ENCODE assay signal across 27 cellular contexts in genomic region chr9:131554865-131555351, GRCh38. TPM values are rescaled to one million over a fixed set of nuclear protein-coding genes. Genes with fewer than 3 reads are reported as not detected.
DNase-seq lines count a peak whose midpoint lies in the region; ATAC-seq, FAIRE-seq and TF ChIP-seq lines count a peak whose summit lies in the region.
"Had no signal": no experiment of that assay in that cellular context is flagged by ENCODE, and none has a peak within 500 bp of the region (broad histone marks: within the 10 kb centered on the region; RNA-seq: fewer than 3 reads in every experiment).

No MANE protein-coding gene starts in this region.

- peak; percentile 4 to 37 for ATAC-seq in activated T-cell treated with anti-CD3 and anti-CD28 coated beads, Interleukin-2, amount 50 U/mL, for 72 hours (replicated peaks in 1 of 2)
- peak; percentile 39 to 58 for ATAC-seq in naive thymus-derived CD8-positive, alpha-beta T cell
- no peak for ATAC-seq in GM21381 (IDR thresholded peaks at IDR 0.05; ENCODE audit: unreplicated experiment)
- ATAC-seq in mucosa of descending colon = no peak
- ATAC-seq: left colon had no signal

- H3K27ac ChIP-seq in H1 (ENCODE audit: low read depth, low read length) (no peak overlapping the region), vagina (no peak overlapping the region)
- H3K27ac ChIP-seq: A549, BLaER1, right lobe of liver, upper lobe of left lung had no signal

- no peak overlapping the region for H2BK20ac ChIP-seq in H1 (ENCODE audit: low read length)

- no peak overlapping the region for H2BK5ac ChIP-seq in H1 (ENCODE audit: low read depth, low read length)

- no peak overlapping the region for H2BK120ac ChIP-seq in H1 (replicated peaks; ENCODE audit: low read depth, low read length)

- intact Hi-C loops in vagina (cut with DNase I) = no loop called here
- intact Hi-C loops in mucosa of descending colon (cut with DNase I, micrococcal nuclease) = no loop called here

- TF ChIP-seq POLR2A in H1 (IDR thresholded peaks at IDR 0.05; ENCODE audit: control extremely low read depth in 1 of 2, low read depth in 2 of 2, low read length in 2 of 2) = no peak
- no peak for TF ChIP-seq POLR2A in vagina (IDR thresholded peaks at IDR 0.05)

- no peak overlapping the region for H3K14ac ChIP-seq in H1 (ENCODE audit: insufficient read length)

- H3K4me1 ChIP-seq in H1 (replicated peaks in 1 of 4; ENCODE audit: control insufficient read depth in 3 of 4, insufficient read depth in 4 of 4, low read length in 3 of 4) (no peaks in the 10 kb centered on the region; a peak in 2 of 7 replicates), vagina (no peaks in the 10 kb centered on the region), mucosa of descending colon (ENCODE audit: low read depth) (no peaks in the 10 kb centered on the region)
- H3K4me1 ChIP-seq: A549, BLaER1, right lobe of liver, upper lobe of left lung had no signal

- H3K4me3 Mint-ChIP-seq in activated T-cell treated with anti-CD3 and anti-CD28 coated beads, Interleukin-2, amount 50 U/mL, for 72 hours = peak overlapping the region; percentile 12 to 54
- H3K4me3 Mint-ChIP-seq in activated T-cell treated with anti-CD3 and anti-CD28 coated beads, Interleukin-2, amount 50 U/mL, for 24 hours = no peak overlapping the region
- H3K4me3 Mint-ChIP-seq in naive thymus-derived CD8-positive, alpha-beta T cell = peak overlapping the region in 8 of 10 donors; percentile 16 to 54 (median 42)
- H3K4me3 Mint-ChIP-seq: T-helper 1 cell treated with Interleukin-12 subunit alpha and Interleukin-12 subunit beta and Interleukin-4 antibody, amounts not matched to agents 30 μg/mL and 1 μg/mL, for 36 hours had no signal

- H3K9me3 ChIP-seq in H1 (ENCODE audit: insufficient read depth in 2 of 2, low read depth in 1 of 2, low read length in 1 of 2) (peaks cover 7 to 11% of the 10 kb centered on the region in 2 experiments), vagina (no peaks in the 10 kb centered on the region), mucosa of descending colon (no peaks in the 10 kb centered on the region)
- H3K9me3 ChIP-seq: A549, BLaER1, right lobe of liver, upper lobe of left lung had no signal

- peak overlapping the region; percentile 7 to 75 (median 26); a peak in 6 of 8 replicates for H3K4me3 ChIP-seq in H1 (ENCODE audit: extremely low read depth in 1 of 4, insufficient read depth in 2 of 4, low read depth in 3 of 4, low read length in 4 of 4)
- H3K4me3 ChIP-seq in vagina = no peak overlapping the region
- H3K4me3 ChIP-seq in mucosa of descending colon = no peak overlapping the region
- H3K4me3 ChIP-seq: A549, BLaER1, right lobe of liver, upper lobe of left lung had no signal

- H4K20me1 ChIP-seq in H1 (replicated peaks in 1 of 2; ENCODE audit: control insufficient read depth in 1 of 2, insufficient read depth in 2 of 2, low read length in 2 of 2) = peaks cover 0 to 2% of the 10 kb centered on the region in 2 experiments
- H4K20me1 ChIP-seq: BLaER1 had no signal

- H2AFZ ChIP-seq in H1 (ENCODE audit: low read length) = no peak overlapping the region; the same call in 1 of the 2 replicates

- no peak overlapping the region for H4K5ac ChIP-seq in H1 (ENCODE audit: insufficient read length, low read depth, low read length)

- peaks cover 33% of the 10 kb centered on the region for H3K27me3 Mint-ChIP-seq in activated T-cell treated with anti-CD3 and anti-CD28 coated beads, Interleukin-2, amount 50 U/mL, for 72 hours (ENCODE audit: low read depth)
- H3K27me3 Mint-ChIP-seq in activated T-cell treated with anti-CD3 and anti-CD28 coated beads, Interleukin-2, amount 50 U/mL, for 24 hours = peaks cover 40% of the 10 kb centered on the region
- peaks cover 11 to 60% (median 39%) of the 10 kb centered on the region in 5 donors for H3K27me3 Mint-ChIP-seq in naive thymus-derived CD8-positive, alpha-beta T cell

- POLR2A ChIA-PET in H1 (lab: Charles Lee; ENCODE audit: partially characterized antibody) = interaction anchor here (0.8 to 1.5 kb wide), 4 partner anchors 8 to 54 kb away, joined by 3 to 5 read pairs (median 4); partner anchors contain the start of gene PRRT1B
- POLR2A ChIA-PET in naive thymus-derived CD8-positive, alpha-beta T cell (lab: Charles Lee) = interaction anchor here (0.8 kb wide), 1 partner anchor 18 kb away, joined by 3 read pairs; no protein-coding TSS in a partner anchor

- H3K27ac Mint-ChIP-seq in activated T-cell treated with anti-CD3 and anti-CD28 coated beads, Interleukin-2, amount 50 U/mL, for 72 hours = no peak overlapping the region
- H3K27ac Mint-ChIP-seq in activated T-cell treated with anti-CD3 and anti-CD28 coated beads, Interleukin-2, amount 50 U/mL, for 24 hours = no peak overlapping the region
- H3K27ac Mint-ChIP-seq in naive thymus-derived CD8-positive, alpha-beta T cell = peak overlapping the region in 1 of 10 donors; percentile 19
- H3K27ac Mint-ChIP-seq: T-helper 1 cell treated with Interleukin-12 subunit alpha and Interleukin-12 subunit beta and Interleukin-4 antibody, amounts not matched to agents 30 μg/mL and 1 μg/mL, for 36 hours had no signal

- H3K23ac ChIP-seq in H1 (ENCODE audit: insufficient read length) = no peak overlapping the region

- TF ChIP-seq CTCF in H1 (IDR thresholded peaks at IDR 0.05; ENCODE audit: control extremely low read depth in 1 of 3, insufficient read depth in 1 of 3, low read depth in 1 of 3, low read length in 3 of 3) (no peak), vagina (IDR thresholded peaks at IDR 0.05) (no peak), mucosa of descending colon (IDR thresholded peaks at IDR 0.05) (no peak)

- no peak overlapping the region for H2BK15ac ChIP-seq in H1 (ENCODE audit: low read length)

- H3K79me1 ChIP-seq in H1 (ENCODE audit: low read depth, low read length) = no peaks in the 10 kb centered on the region

- H3K79me2 ChIP-seq in H1 (ENCODE audit: control insufficient read depth in 1 of 2, insufficient read depth in 2 of 2, low read length in 2 of 2) = no peaks in the 10 kb centered on the region

- CTCF ChIA-PET in H1 (lab: Charles Lee; ENCODE audit: partially characterized antibody) = no interaction called here

- H3K56ac ChIP-seq in H1 (replicated peaks; ENCODE audit: insufficient read length, low read depth, low read length) = no peak overlapping the region

- no peak overlapping the region for H4K91ac ChIP-seq in H1 (replicated peaks; ENCODE audit: insufficient read length, low read length)

- H3K4me1 Mint-ChIP-seq in activated T-cell treated with anti-CD3 and anti-CD28 coated beads, Interleukin-2, amount 50 U/mL, for 72 hours (ENCODE audit: low read depth) = peaks cover 4% of the 10 kb centered on the region
- peaks cover 4% of the 10 kb centered on the region for H3K4me1 Mint-ChIP-seq in activated T-cell treated with anti-CD3 and anti-CD28 coated beads, Interleukin-2, amount 50 U/mL, for 24 hours (ENCODE audit: low read depth)
- peaks cover 0 to 14% (median 5%) of the 10 kb centered on the region in 4 donors for H3K4me1 Mint-ChIP-seq in naive thymus-derived CD8-positive, alpha-beta T cell

- H3K9ac ChIP-seq in H1 (replicated peaks in 1 of 4; ENCODE audit: extremely low read depth in 1 of 4, low read depth in 3 of 4, low read length in 3 of 4) = no peak overlapping the region
- H3K9ac ChIP-seq: BLaER1 had no signal

- no peak for TF ChIP-seq RAD21 in H1 (IDR thresholded peaks at IDR 0.05 in 1 of 2, conservative IDR thresholded peaks at IDR 0.05 in 1 of 2; ENCODE audit: low read depth in 2 of 2, low read length in 2 of 2)

- H3K36me3 Mint-ChIP-seq in activated T-cell treated with anti-CD3 and anti-CD28 coated beads, Interleukin-2, amount 50 U/mL, for 72 hours (ENCODE audit: insufficient read depth in 2 of 2) = peaks cover 2% of the 10 kb centered on the region in 2 donors
- no peaks in the 10 kb centered on the region for H3K36me3 Mint-ChIP-seq in activated T-cell treated with anti-CD3 and anti-CD28 coated beads, Interleukin-2, amount 50 U/mL, for 24 hours (ENCODE audit: low read depth)
- H3K36me3 Mint-ChIP-seq in naive thymus-derived CD8-positive, alpha-beta T cell = no peaks in the 10 kb centered on the region

- H3K36me3 ChIP-seq in H1 (ENCODE audit: control insufficient read depth in 2 of 4, insufficient read depth in 4 of 4, low read length in 3 of 4) (no peaks in the 10 kb centered on the region), vagina (no peaks in the 10 kb centered on the region), mucosa of descending colon (ENCODE audit: low read depth) (no peaks in the 10 kb centered on the region)
- H3K36me3 ChIP-seq: right lobe of liver, upper lobe of left lung had no signal

- H2BK12ac ChIP-seq in H1 (ENCODE audit: low read depth, low read length) = no peak overlapping the region

- no peak for TF ChIP-seq EP300 in H1 (IDR thresholded peaks at IDR 0.05; ENCODE audit: borderline replicate concordance in 1 of 2, low read depth in 2 of 2, low read length in 2 of 2)

- H3K27me3 ChIP-seq in H1 (replicated peaks in 1 of 4; ENCODE audit: control insufficient read depth in 3 of 4, extremely low read depth in 1 of 4, insufficient read depth in 3 of 4, low read length in 3 of 4) = peaks cover 13 to 34% (median 29%) of the 10 kb centered on the region in 4 experiments
- H3K27me3 ChIP-seq in vagina = no peaks in the 10 kb centered on the region
- H3K27me3 ChIP-seq: BLaER1, right lobe of liver had no signal

- no peak for DNase-seq in activated T-cell treated with anti-CD3 and anti-CD28 coated beads, Interleukin-2, amount 50 U/mL, for 72 hours
- DNase-seq in activated T-cell treated with anti-CD3 and anti-CD28 coated beads, Interleukin-2, amount 50 U/mL, for 24 hours = no peak
- DNase-seq in H1 (ENCODE audit: low read depth in 1 of 2, low spot score in 2 of 2) = peak in 1 of 2 experiments; percentile 60
- DNase-seq in naive thymus-derived CD8-positive, alpha-beta T cell = no peak
- no peak for DNase-seq in vagina (ENCODE audit: extremely low spot score in 2 of 2)
- no peak for DNase-seq in T-helper 1 cell
- no peak for DNase-seq in mucosa of descending colon
- DNase-seq: activated naive CD4-positive, alpha-beta T cell treated with anti-CD3 and anti-CD28 coated beads, Interleukin-2, amount 50 U/mL, for 16 hours; foreskin fibroblast; left colon; NCI-H1417 treated with DMSO at 0.1 percent for 48 hours; NCI-H2171; OCI-M1; right lobe of liver; SHP77; stimulated activated naive CD4-positive, alpha-beta T cell had no signal

- H3K4me2 ChIP-seq in H1 (ENCODE audit: insufficient read depth in 1 of 2, low read depth in 2 of 2, low read length in 2 of 2) = peak overlapping the region; percentile 58 to 72
- H3K4me2 ChIP-seq: A549, BLaER1 had no signal

- no peak overlapping the region for H4K8ac ChIP-seq in H1 (ENCODE audit: extremely low read depth, insufficient read depth, low read length)

- H3K18ac ChIP-seq in H1 (ENCODE audit: extremely low read depth, low read length) = no peak overlapping the region

- no peak overlapping the region for H3K4ac ChIP-seq in H1 (replicated peaks; ENCODE audit: insufficient read length, low read depth, low read length)

- FAIRE-seq in H1 (lab: Jason Lieb, UNC) = no peak
- FAIRE-seq: A549, colon, D721Med, HTR-8/SVneo had no signal

- peaks cover 11% of the 10 kb centered on the region; the same call in 1 of the 2 replicates for H3K23me2 ChIP-seq in H1 (ENCODE audit: low read depth, low read length)

- no peaks in the 10 kb centered on the region for H3K9me3 Mint-ChIP-seq in activated T-cell treated with anti-CD3 and anti-CD28 coated beads, Interleukin-2, amount 50 U/mL, for 72 hours
- H3K9me3 Mint-ChIP-seq in activated T-cell treated with anti-CD3 and anti-CD28 coated beads, Interleukin-2, amount 50 U/mL, for 24 hours = no peaks in the 10 kb centered on the region
- H3K9me3 Mint-ChIP-seq in naive thymus-derived CD8-positive, alpha-beta T cell = no peaks in the 10 kb centered on the region
- H3K9me3 Mint-ChIP-seq: T-helper 1 cell treated with Interleukin-12 subunit alpha and Interleukin-12 subunit beta and Interleukin-4 antibody, amounts not matched to agents 30 μg/mL and 1 μg/mL, for 36 hours had no signal

- no peak overlapping the region for H2AK5ac ChIP-seq in H1 (ENCODE audit: low read depth, low read length)

- 32% methylated on average over 8 of the region's 49 CpGs; no CpG with 5 or more reads in 1 of the 2 experiments for WGBS in H1 (ENCODE audit: extremely low coverage in 1 of 2, insufficient coverage in 1 of 2, insufficient read length in 1 of 2, insufficient replicate concordance in 2 of 2, low coverage in 1 of 2, low lambda C conversion rate in 2 of 2, missing lambda C conversion rate in 1 of 2), 2 experiments

RNA-seq across cellular contexts. Expression of gene PRRT1B, which starts 9.6 kb away (rescaled TPM):
- total RNA-seq in activated T-cell treated with anti-CD3 and anti-CD28 coated beads, Interleukin-2, amount 50 U/mL, for 72 hours = not detected
- 1.1 and 1.2 TPM in 2 replicates for total RNA-seq in H1 (2021; fragmentation: NEBNext Ultra II Directional; extraction: Animal tissue kit (Norgen Biotek cat#: 25700))
- polyA plus RNA-seq in H1 (2011; rRNA removed) = 0.30 and 0.71 TPM in 2 replicates
- 0.61 TPM for polyA plus RNA-seq in H1 (2011; cell fraction: cytosol; rRNA removed)
- polyA plus RNA-seq in H1 (2011; cell fraction: nucleus; rRNA removed) = 0.93 TPM
- 0.29 to 0.64 TPM (median 0.51 TPM) in 4 replicates for polyA plus RNA-seq in H1 (2012, experiment 1 of 2)
- polyA plus RNA-seq in H1 (2012, experiment 2 of 2) = 0.35 TPM
- polyA plus RNA-seq in H1 (2013, experiment 1 of 2) = 0.41 TPM
- polyA plus RNA-seq in H1 (2013, experiment 2 of 2) = 0.37 TPM
- 0.19 and 0.34 TPM in 2 replicates for polyA minus RNA-seq in H1 (2011; rRNA and poly(A)+ RNA removed)
- not detected for polyA minus RNA-seq in H1 (2011; cell fraction: cytosol; rRNA and poly(A)+ RNA removed)
- polyA minus RNA-seq in H1 (2011; cell fraction: nucleus; rRNA and poly(A)+ RNA removed) = 1.00 TPM
- not detected for total RNA-seq in naive thymus-derived CD8-positive, alpha-beta T cell
- not detected for polyA plus RNA-seq in naive thymus-derived CD8-positive, alpha-beta T cell
- total RNA-seq in vagina (not detected), mucosa of descending colon (1 to 10 TPM; 1.9 to 9.4 (median 2.9) TPM)
- total RNA-seq: H4, mononuclear cell, omental fat pad had no signal

RNA-seq across cellular contexts. Expression of gene UCK1, which starts 23.8 kb away (rescaled TPM):
- 10 to 100 TPM; 19.2 to 29.7 TPM for total RNA-seq in activated T-cell treated with anti-CD3 and anti-CD28 coated beads, Interleukin-2, amount 50 U/mL, for 72 hours
- total RNA-seq in H1 (2021; fragmentation: NEBNext Ultra II Directional; extraction: Animal tissue kit (Norgen Biotek cat#: 25700)) = 35.1 and 36.2 TPM in 2 replicates
- 42.0 and 47.0 TPM in 2 replicates for polyA plus RNA-seq in H1 (2011; rRNA removed)
- 43.9 TPM for polyA plus RNA-seq in H1 (2011; cell fraction: cytosol; rRNA removed)
- 55.2 TPM for polyA plus RNA-seq in H1 (2011; cell fraction: nucleus; rRNA removed)
- polyA plus RNA-seq in H1 (2012, experiment 1 of 2) = 27.7 to 42.8 TPM (median 39.0 TPM) in 4 replicates
- 37.9 TPM for polyA plus RNA-seq in H1 (2012, experiment 2 of 2)
- 18.6 TPM for polyA plus RNA-seq in H1 (2013, experiment 1 of 2)
- polyA plus RNA-seq in H1 (2013, experiment 2 of 2) = 19.0 TPM
- 26.7 and 27.2 TPM in 2 replicates for polyA minus RNA-seq in H1 (2011; rRNA and poly(A)+ RNA removed)
- 35.4 TPM for polyA minus RNA-seq in H1 (2011; cell fraction: cytosol; rRNA and poly(A)+ RNA removed)
- 34.5 TPM for polyA minus RNA-seq in H1 (2011; cell fraction: nucleus; rRNA and poly(A)+ RNA removed)
- 10 to 100 TPM; 24.0 to 29.9 TPM for total RNA-seq in naive thymus-derived CD8-positive, alpha-beta T cell
- 10 to 100 TPM; 21.8 to 25.6 (median 23.0) TPM for polyA plus RNA-seq in naive thymus-derived CD8-positive, alpha-beta T cell
- 37.3 TPM for total RNA-seq in vagina
- 10 to 100 TPM; 25.2 to 43.4 (median 27.4) TPM for total RNA-seq in mucosa of descending colon

RNA-seq across cellular contexts. Expression of gene POMT1, which starts 52.2 kb away (rescaled TPM):
- total RNA-seq in activated T-cell treated with anti-CD3 and anti-CD28 coated beads, Interleukin-2, amount 50 U/mL, for 72 hours = 10 to 100 TPM; 47.3 to 52.1 TPM
- 22.3 and 25.7 TPM in 2 replicates for total RNA-seq in H1 (2021; fragmentation: NEBNext Ultra II Directional; extraction: Animal tissue kit (Norgen Biotek cat#: 25700))
- polyA plus RNA-seq in H1 (2011; rRNA removed) = 33.2 and 41.8 TPM in 2 replicates
- 26.4 TPM for polyA plus RNA-seq in H1 (2011; cell fraction: cytosol; rRNA removed)
- 139 TPM for polyA plus RNA-seq in H1 (2011; cell fraction: nucleus; rRNA removed)
- polyA plus RNA-seq in H1 (2012, experiment 1 of 2) = 25.0 to 35.0 TPM (median 30.7 TPM) in 4 replicates
- 16.7 TPM for polyA plus RNA-seq in H1 (2012, experiment 2 of 2)
- polyA plus RNA-seq in H1 (2013, experiment 1 of 2) = 19.9 TPM
- 17.4 TPM for polyA plus RNA-seq in H1 (2013, experiment 2 of 2)
- polyA minus RNA-seq in H1 (2011; rRNA and poly(A)+ RNA removed) = 25.0 and 29.3 TPM in 2 replicates
- 11.9 TPM for polyA minus RNA-seq in H1 (2011; cell fraction: cytosol; rRNA and poly(A)+ RNA removed)
- 21.2 TPM for polyA minus RNA-seq in H1 (2011; cell fraction: nucleus; rRNA and poly(A)+ RNA removed)
- 10 to 100 TPM; 48.2 to 48.9 TPM for total RNA-seq in naive thymus-derived CD8-positive, alpha-beta T cell
- 10 to 100 TPM in 2 of 3 donors, 1 to 10 TPM in 1; 7.4 to 11.1 (median 10.5) TPM for polyA plus RNA-seq in naive thymus-derived CD8-positive, alpha-beta T cell
- total RNA-seq in vagina (14.5 TPM), mucosa of descending colon (10 to 100 TPM; 26.1 to 40.5 (median 35.4) TPM)

Comparison
In these comparisons a context has a peak if more than half of its experiments do, and no peak if none do; other contexts are left out.
1. ATAC-seq: peak in activated T-cell treated with anti-CD3 and anti-CD28 coated beads, Interleukin-2, amount 50 U/mL, for 72 hours (2 of 2) and naive thymus-derived CD8-positive, alpha-beta T cell (2 of 2); none in GM21381 (single experiment) and mucosa of descending colon (single experiment).
2. H3K4me3 ChIP-seq: peak in H1 (4 of 4); none in vagina (0 of 2) and mucosa of descending colon (single experiment).